8 cellular contexts compared by ENCODE assay signal in genomic region chr15:64731012-64731806, GRCh38. TPM values are rescaled to one million over a fixed set of nuclear protein-coding genes. Genes with fewer than 3 reads are reported as not detected.
DNase-seq lines count a peak whose midpoint lies in the region; ATAC-seq and TF ChIP-seq lines count a peak whose summit lies in the region.

No MANE protein-coding gene starts in this region.

- H3K4me3 Mint-ChIP-seq in activated T-cell treated with anti-CD3 and anti-CD28 coated beads, Interleukin-2, amount 50 U/mL, for 4 hours: no peak overlapping the region
- H3K4me3 Mint-ChIP-seq in neural crest cell: no peak overlapping the region

- intact Hi-C loops in Panc1 (cut with micrococcal nuclease; ENCODE audit: unreplicated experiment): loop anchor here (1.0 kb wide), 1 partner anchor 79 kb away; no protein-coding TSS in a partner anchor

- peaks cover 7% of the 10 kb centered on the region for H3K4me1 ChIP-seq in KMS-11 (ENCODE audit: low read depth, poor library complexity, severe bottlenecking)
- H3K4me1 ChIP-seq in Panc1 (ENCODE audit: control insufficient read depth, insufficient read depth, low read length): peaks cover 3% of the 10 kb centered on the region; the same call in 1 of the 2 replicates
- peaks cover 11% of the 10 kb centered on the region for H3K4me1 ChIP-seq in stomach smooth muscle (ENCODE audit: control insufficient read depth, insufficient read depth, low read length)

- peak overlapping the region; percentile 28; the same call in 1 of the 2 replicates for H3K4me2 ChIP-seq in KMS-11

- H3K9me3 Mint-ChIP-seq in activated T-cell treated with anti-CD3 and anti-CD28 coated beads, Interleukin-2, amount 50 U/mL, for 4 hours: no peaks in the 10 kb centered on the region
- H3K9me3 Mint-ChIP-seq in neural crest cell: no peaks in the 10 kb centered on the region

- peak; percentile 71 for DNase-seq in EL
- DNase-seq in Panc1 (ENCODE audit: low read depth, low spot score): peak; percentile 54
- peak; percentile 88 for DNase-seq in activated T-cell treated with anti-CD3 and anti-CD28 coated beads, Interleukin-2, amount 50 U/mL, for 4 hours
- peak; percentile 75 for DNase-seq in fibroblast of the aortic adventitia (ENCODE audit: low read depth)
- peak; percentile 85 for DNase-seq in neural crest cell (ENCODE audit: low read depth, low spot score)

- H4K20me1 ChIP-seq in KMS-11 (ENCODE audit: insufficient read depth): no peaks in the 10 kb centered on the region

- ATAC-seq in Panc1: peak; percentile 91
- peak; percentile 85 to 90 for ATAC-seq in activated T-cell treated with anti-CD3 and anti-CD28 coated beads, Interleukin-2, amount 50 U/mL, for 4 hours
- ATAC-seq in HG03039 (IDR thresholded peaks at IDR 0.05; ENCODE audit: unreplicated experiment): no peak

- H3K4me3 ChIP-seq in KMS-11 (IDR thresholded peaks at IDR 0.05; ENCODE audit: insufficient read depth, low read depth, low read length) (no peak overlapping the region), Panc1 (ENCODE audit: low read depth in 2 of 2, low read length in 2 of 2) (no peak overlapping the region), fibroblast of the aortic adventitia (ENCODE audit: low read depth, low read length) (no peak overlapping the region), stomach smooth muscle (ENCODE audit: low read length in 2 of 2) (no peak overlapping the region)

- no peak overlapping the region for H3K27ac ChIP-seq in KMS-11
- no peak overlapping the region for H3K27ac ChIP-seq in Panc1 (ENCODE audit: low read length)
- peak overlapping the region; percentile 58 for H3K27ac ChIP-seq in stomach smooth muscle (ENCODE audit: low read length)

- in situ Hi-C loops in Panc1 (cut with HindIII; ENCODE audit: low pct_unique_long_range_greater_than_20kb, low sequenced_read_pairs): no loop called here

- POLR2A ChIA-PET in Panc1 (lab: Charles Lee): no interaction called here

- H3K36me3 ChIP-seq in KMS-11 (ENCODE audit: insufficient read depth) (no peaks in the 10 kb centered on the region), Panc1 (ENCODE audit: control insufficient read depth, insufficient read depth, low read length) (no peaks in the 10 kb centered on the region), stomach smooth muscle (ENCODE audit: control insufficient read depth in 2 of 2, insufficient read depth in 2 of 2, low read length in 2 of 2) (peaks cover 19 to 21% of the 10 kb centered on the region in 2 donors)

- TF ChIP-seq CTCF in KMS-11 (conservative IDR thresholded peaks at IDR 0.05; ENCODE audit: low read depth, low read length) (peak; percentile 94), Panc1 (IDR thresholded peaks at IDR 0.05) (peak; percentile 95), fibroblast of the aortic adventitia (IDR thresholded peaks at IDR 0.05; ENCODE audit: insufficient read depth, low read length) (peak; percentile 81), neural crest cell (conservative IDR thresholded peaks at IDR 0.05) (peak; percentile 94)

- H3K9ac ChIP-seq in KMS-11 (no peak overlapping the region), stomach smooth muscle (ENCODE audit: low read length in 2 of 2) (no peak overlapping the region)

- H3K27me3 ChIP-seq in KMS-11 (ENCODE audit: insufficient read depth, low read depth) (no peaks in the 10 kb centered on the region), Panc1 (ENCODE audit: control insufficient read depth, insufficient read depth, low read length) (no peaks in the 10 kb centered on the region), stomach smooth muscle (ENCODE audit: control insufficient read depth in 1 of 2, insufficient read depth in 2 of 2, low read length in 2 of 2) (no peaks in the 10 kb centered on the region)

- peak overlapping the region; percentile 52; the same call in 1 of the 2 replicates for H2AFZ ChIP-seq in KMS-11 (ENCODE audit: low read depth)

- H3K9me3 ChIP-seq in Panc1 (ENCODE audit: control insufficient read depth, insufficient read depth, low read depth, low read length) (no peaks in the 10 kb centered on the region), stomach smooth muscle (ENCODE audit: control insufficient read depth in 2 of 2, low read length in 2 of 2) (no peaks in the 10 kb centered on the region)

- peak overlapping the region; percentile 79 for H3K27ac Mint-ChIP-seq in neural crest cell (ENCODE audit: unreplicated experiment)

- H3K27me3 Mint-ChIP-seq in activated T-cell treated with anti-CD3 and anti-CD28 coated beads, Interleukin-2, amount 50 U/mL, for 4 hours (ENCODE audit: low read depth): peaks cover 5% of the 10 kb centered on the region
- no peaks in the 10 kb centered on the region for H3K27me3 Mint-ChIP-seq in neural crest cell (ENCODE audit: low read depth)

- H3K36me3 Mint-ChIP-seq in activated T-cell treated with anti-CD3 and anti-CD28 coated beads, Interleukin-2, amount 50 U/mL, for 4 hours (ENCODE audit: insufficient read depth): no peaks in the 10 kb centered on the region
- H3K36me3 Mint-ChIP-seq in neural crest cell (ENCODE audit: low read depth): no peaks in the 10 kb centered on the region

- peaks cover 5% of the 10 kb centered on the region for H3K4me1 Mint-ChIP-seq in activated T-cell treated with anti-CD3 and anti-CD28 coated beads, Interleukin-2, amount 50 U/mL, for 4 hours (ENCODE audit: low read depth)
- peaks cover 30% of the 10 kb centered on the region for H3K4me1 Mint-ChIP-seq in neural crest cell

- BruUV-seq in Panc1 (replicated peaks; lab: Mats Ljungman, UMichigan): no TSS peak

- H3K79me2 ChIP-seq in KMS-11 (ENCODE audit: insufficient read depth, low read depth): no peaks in the 10 kb centered on the region

- CTCF ChIA-PET in Panc1 (lab: Charles Lee): interaction anchor here (1.1 to 1.3 kb wide), 3 partner anchors 77 to 79 kb away, joined by 7 to 12 read pairs (median 10); no protein-coding TSS in a partner anchor

RNA-seq across cellular contexts. Expression of gene RBPMS2, which starts 44.2 kb away (rescaled TPM):
- total RNA-seq in Panc1 (2021; ENCODE audit: unreplicated experiment) (33.7 TPM), fibroblast of the aortic adventitia (ENCODE audit: low replicate concordance) (0.09 TPM in 1 of 2 replicates, not detected in the other), neural crest cell (40.3 and 40.5 TPM in 2 replicates)
- 29.8 TPM for polyA plus RNA-seq in Panc1 (2012; ENCODE audit: insufficient read length)
- under 1 TPM in 2 of 3 donors, not detected in 1; 0.10 to 0.22 TPM for total RNA-seq in activated T-cell treated with anti-CD3 and anti-CD28 coated beads, Interleukin-2, amount 50 U/mL, for 4 hours

Comparison
In these comparisons a context has a peak if more than half of its experiments do, and no peak if none do; other contexts are left out.
1. RNA of gene RBPMS2, which starts 44.2 kb away (total RNA-seq): 40.3 to 40.5 TPM in neural crest cell and 33.7 TPM in Panc1 (single experiment); 0.10 to 0.22 TPM in activated T-cell treated with anti-CD3 and anti-CD28 coated beads, Interleukin-2, amount 50 U/mL, for 4 hours and 0.09 TPM in fibroblast of the aortic adventitia; every median in the first group is over 10 times any median in the second.
2. Peak in every context shown above with its lines, with median percentiles within 50 percentile points of each other: DNase-seq and CTCF ChIP-seq.